ENCODE assay signal across 18 cellular contexts in the genomic region with DNA sequence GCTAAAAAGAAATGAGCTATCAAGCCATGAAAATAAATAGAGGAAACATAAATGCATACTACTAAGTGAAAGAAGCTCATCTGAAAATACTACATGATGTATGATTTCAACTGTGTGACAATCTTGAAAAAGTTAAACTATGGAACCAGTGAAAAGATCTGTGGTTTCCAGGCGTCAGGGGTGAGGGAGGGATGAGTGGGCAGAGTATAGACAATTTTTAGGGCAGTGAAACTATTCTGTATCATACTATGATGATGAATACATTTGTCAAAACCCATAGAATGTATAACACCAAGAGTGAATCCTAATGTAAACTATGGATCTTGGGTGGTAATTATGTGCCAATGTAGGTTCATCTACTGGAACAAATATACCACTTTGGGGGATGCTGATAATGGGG.
DNase-seq lines count a peak whose midpoint lies in the region; TF ChIP-seq lines count a peak whose summit lies in the region.
"Had no signal": no experiment of that assay in that cellular context is flagged by ENCODE, and none has a peak within 500 bp of the region (broad histone marks: within the 10 kb centered on the region; RNA-seq: fewer than 3 reads in every experiment).

No MANE protein-coding gene starts in this region.

- H3K9me3 ChIP-seq in tibial artery, result no peaks in the 10 kb centered on the region

- H3K27ac ChIP-seq in tibial artery (no peak overlapping the region), caudate nucleus (ENCODE audit: low read depth, low read length) (no peak overlapping the region)
- H3K27ac ChIP-seq: 22Rv1, HL-60, KMS-11 had no signal

- peaks cover 0 to 9% (median 5%) of the 10 kb centered on the region in 4 donors for H3K4me1 ChIP-seq in tibial artery

- H3K4me1 Mint-ChIP-seq in T-helper 2 cell treated with Interferon-gamma antibody and Interleukin-4, amounts not matched to agents 5 μg/mL and 100 μg/mL, for 36 hours (ENCODE audit: low read depth), result peaks cover 2% of the 10 kb centered on the region
- H3K4me1 Mint-ChIP-seq in activated T-cell treated with anti-CD3 and anti-CD28 coated beads, Interleukin-2, amount 50 U/mL, for 24 hours (ENCODE audit: low read depth), result peaks cover 19% of the 10 kb centered on the region
- H3K4me1 Mint-ChIP-seq: CD14-positive monocyte, GM23338 had no signal

- no peak for TF ChIP-seq CTCF in tibial artery (IDR thresholded peaks at IDR 0.05)

- no peak overlapping the region for H3K27ac Mint-ChIP-seq in T-helper 2 cell treated with Interferon-gamma antibody and Interleukin-4, amounts not matched to agents 5 μg/mL and 100 μg/mL, for 36 hours
- peak overlapping the region; percentile 37 for H3K27ac Mint-ChIP-seq in activated T-cell treated with anti-CD3 and anti-CD28 coated beads, Interleukin-2, amount 50 U/mL, for 24 hours
- H3K27ac Mint-ChIP-seq: CD14-positive monocyte, GM23338 had no signal

- H3K36me3 Mint-ChIP-seq in T-helper 2 cell treated with Interferon-gamma antibody and Interleukin-4, amounts not matched to agents 5 μg/mL and 100 μg/mL, for 36 hours (ENCODE audit: low read depth), result no peaks in the 10 kb centered on the region
- H3K36me3 Mint-ChIP-seq in activated T-cell treated with anti-CD3 and anti-CD28 coated beads, Interleukin-2, amount 50 U/mL, for 24 hours (ENCODE audit: low read depth), result no peaks in the 10 kb centered on the region
- H3K36me3 Mint-ChIP-seq: CD14-positive monocyte had no signal

- DNase-seq in T-helper 2 cell treated with Interferon-gamma antibody and Interleukin-4, amounts not matched to agents 5 μg/mL and 100 μg/mL, for 36 hours (ENCODE audit: low spot score), result peak; percentile 30
- no peak for DNase-seq in T-helper 2 cell
- no peak for DNase-seq in activated T-cell treated with anti-CD3 and anti-CD28 coated beads, Interleukin-2, amount 50 U/mL, for 24 hours
- DNase-seq in activated T-cell treated with anti-CD3 and anti-CD28 coated beads for 4 hours, result no peak
- peak; percentile 41 for DNase-seq in stimulated activated CD4-positive, alpha-beta T cell treated with anti-CD3 and anti-CD28 coated beads, Interleukin-1b, Interleukin-23, amount 100 ng/mL, for 48 hours
- DNase-seq in stimulated activated CD4-positive, alpha-beta T cell treated with anti-CD3 and anti-CD28 coated beads, Interleukin-4, amount 100 ng/mL, for 4 hours, result no peak
- no peak for DNase-seq in tibial artery
- no peak for DNase-seq in caudate nucleus (lab: John Stamatoyannopoulos, UW)
- DNase-seq: DMS79; MV-4-11; NCI-H1694 treated with DMSO at 0.1 percent for 48 hours; NCI-H748 treated with DMSO at 0.1 percent for 48 hours; NK-92 treated with Interleukin-12 subunit alpha and Interleukin-12 subunit beta, amount 100 ng/mL, for 24 hours had no signal

- H3K27me3 Mint-ChIP-seq in T-helper 2 cell treated with Interferon-gamma antibody and Interleukin-4, amounts not matched to agents 5 μg/mL and 100 μg/mL, for 36 hours (ENCODE audit: low read depth), result no peaks in the 10 kb centered on the region
- peaks cover 2% of the 10 kb centered on the region for H3K27me3 Mint-ChIP-seq in activated T-cell treated with anti-CD3 and anti-CD28 coated beads, Interleukin-2, amount 50 U/mL, for 24 hours

- H3K4me3 Mint-ChIP-seq in T-helper 2 cell treated with Interferon-gamma antibody and Interleukin-4, amounts not matched to agents 5 μg/mL and 100 μg/mL, for 36 hours, result no peak overlapping the region
- no peak overlapping the region for H3K4me3 Mint-ChIP-seq in activated T-cell treated with anti-CD3 and anti-CD28 coated beads, Interleukin-2, amount 50 U/mL, for 24 hours
- H3K4me3 Mint-ChIP-seq: CD14-positive monocyte, GM23338 had no signal

- intact Hi-C loops in tibial artery (cut with DNase I; ENCODE audit: low total_unique reads), result no loop called here

- no peaks in the 10 kb centered on the region for H3K36me3 ChIP-seq in tibial artery

- H3K27me3 ChIP-seq in tibial artery, result no peaks in the 10 kb centered on the region

- no peak overlapping the region for H3K4me3 ChIP-seq in tibial artery
- H3K4me3 ChIP-seq: GM23338 had no signal

- H3K9me3 Mint-ChIP-seq in T-helper 2 cell treated with Interferon-gamma antibody and Interleukin-4, amounts not matched to agents 5 μg/mL and 100 μg/mL, for 36 hours, result no peaks in the 10 kb centered on the region
- H3K9me3 Mint-ChIP-seq in activated T-cell treated with anti-CD3 and anti-CD28 coated beads, Interleukin-2, amount 50 U/mL, for 24 hours, result no peaks in the 10 kb centered on the region
- H3K9me3 Mint-ChIP-seq: CD14-positive monocyte, GM23338 had no signal

Comparison
In these comparisons a context has a peak if more than half of its experiments do, and no peak if none do; other contexts are left out.
1. DNase-seq: peak in T-helper 2 cell treated with Interferon-gamma antibody and Interleukin-4, amounts not matched to agents 5 μg/mL and 100 μg/mL, for 36 hours (single experiment) and stimulated activated CD4-positive, alpha-beta T cell treated with anti-CD3 and anti-CD28 coated beads, Interleukin-1b, Interleukin-23, amount 100 ng/mL, for 48 hours (single experiment); none in T-helper 2 cell (0 of 5), activated T-cell treated with anti-CD3 and anti-CD28 coated beads, Interleukin-2, amount 50 U/mL, for 24 hours (single experiment), activated T-cell treated with anti-CD3 and anti-CD28 coated beads for 4 hours (single experiment), stimulated activated CD4-positive, alpha-beta T cell treated with anti-CD3 and anti-CD28 coated beads, Interleukin-4, amount 100 ng/mL, for 4 hours (0 of 2), tibial artery (0 of 2) and caudate nucleus (0 of 61).